1 cellular context compared by ENCODE assay signal in genomic region chr16:76913046-76913445, GRCh38.
TF ChIP-seq lines count a peak whose summit lies in the region.

No MANE protein-coding gene starts in this region.

TF ChIP-seq in HepG2, 621 proteins besides CTCF, POLR2A, EP300 and RAD21 (continued from another document):
- TF ChIP-seq THAP8 (CRISPR knock-in tag; IDR thresholded peaks at IDR 0.05; ENCODE audit: borderline replicate concordance) (no peak), KDM5B (CRISPR knock-in tag; IDR thresholded peaks at IDR 0.05; ENCODE audit: borderline replicate concordance) (no peak), ZNF878 (CRISPR knock-in tag; IDR thresholded peaks at IDR 0.05) (no peak)
